9 cellular contexts compared by ENCODE assay signal in genomic region chr1:151968058-151968457, GRCh38. TPM values are rescaled to one million over a fixed set of nuclear protein-coding genes. Genes with fewer than 3 reads are reported as not detected.
A peak's percentile ranks its signal among the peaks of the same experiment; 100 is the strongest.
DNase-seq lines count a peak whose midpoint lies in the region; ATAC-seq and TF ChIP-seq lines count a peak whose summit lies in the region.
"Had no signal": no experiment of that assay in that cellular context is flagged by ENCODE, and none has a peak within 500 bp of the region (broad histone marks: within the 10 kb centered on the region; RNA-seq: fewer than 3 reads in every experiment).

No MANE protein-coding gene starts in this region.

- H3K4me3 ChIP-seq in CD4-positive, CD25-positive, alpha-beta regulatory T cell (ENCODE audit: low read depth, low read length), result no peak overlapping the region
- no peak overlapping the region for H3K4me3 ChIP-seq in suprapubic skin

- peaks cover 5% of the 10 kb centered on the region for H3K27me3 Mint-ChIP-seq in CD4-positive, CD25-positive, alpha-beta regulatory T cell

- no peak overlapping the region for H3K27ac ChIP-seq in CD4-positive, CD25-positive, alpha-beta regulatory T cell (ENCODE audit: insufficient read depth, low read length, poor library complexity, severe bottlenecking)
- no peak overlapping the region for H3K27ac ChIP-seq in suprapubic skin

- 36% methylated on average over 4 of the region's 4 CpGs for WGBS in suprapubic skin

- no peak for TF ChIP-seq POLR2A in suprapubic skin (IDR thresholded peaks at IDR 0.05)

- H3K36me3 Mint-ChIP-seq in CD4-positive, CD25-positive, alpha-beta regulatory T cell, result no peaks in the 10 kb centered on the region
- H3K36me3 Mint-ChIP-seq: IgD-negative memory B cell had no signal

- TF ChIP-seq EP300 in suprapubic skin (IDR thresholded peaks at IDR 0.05), result no peak

- no peaks in the 10 kb centered on the region for H3K27me3 ChIP-seq in CD4-positive, CD25-positive, alpha-beta regulatory T cell (ENCODE audit: control insufficient read depth, insufficient read depth, low read length)
- H3K27me3 ChIP-seq in suprapubic skin, result no peaks in the 10 kb centered on the region

- no peaks in the 10 kb centered on the region for H3K9me3 Mint-ChIP-seq in CD4-positive, CD25-positive, alpha-beta regulatory T cell
- H3K9me3 Mint-ChIP-seq: IgD-negative memory B cell had no signal

- peak; percentile 34 to 54 for TF ChIP-seq CTCF in suprapubic skin (IDR thresholded peaks at IDR 0.05)

- H3K36me3 ChIP-seq in CD4-positive, CD25-positive, alpha-beta regulatory T cell (ENCODE audit: control insufficient read depth, insufficient read depth, low read length), result no peaks in the 10 kb centered on the region
- H3K36me3 ChIP-seq in suprapubic skin, result no peaks in the 10 kb centered on the region

- peak; percentile 79 to 89 for ATAC-seq in CD4-positive, CD25-positive, alpha-beta regulatory T cell (ENCODE audit: low read depth in 2 of 2)
- ATAC-seq in SK-N-SH treated with all-trans-retinoic acid at 6 μM for 48 hours (peak; percentile 87), GM21447 (IDR thresholded peaks at IDR 0.05; ENCODE audit: unreplicated experiment) (no peak)

- no peaks in the 10 kb centered on the region for H3K9me3 ChIP-seq in CD4-positive, CD25-positive, alpha-beta regulatory T cell (ENCODE audit: control insufficient read depth in 2 of 2, low read length in 2 of 2)
- no peaks in the 10 kb centered on the region for H3K9me3 ChIP-seq in suprapubic skin

- no peak overlapping the region for H3K27ac Mint-ChIP-seq in CD4-positive, CD25-positive, alpha-beta regulatory T cell
- H3K27ac Mint-ChIP-seq: IgD-negative memory B cell had no signal

- H3K4me1 Mint-ChIP-seq in CD4-positive, CD25-positive, alpha-beta regulatory T cell, result peaks cover 8 to 22% (median 11%) of the 10 kb centered on the region in 4 donors

- peaks cover 8% of the 10 kb centered on the region for H3K4me1 ChIP-seq in CD4-positive, CD25-positive, alpha-beta regulatory T cell (ENCODE audit: control insufficient read depth, insufficient read depth, low read length, poor library complexity, severe bottlenecking)
- H3K4me1 ChIP-seq in suprapubic skin, result peaks cover 49% of the 10 kb centered on the region

- H3K4me3 Mint-ChIP-seq in CD4-positive, CD25-positive, alpha-beta regulatory T cell, result no peak overlapping the region

- peak; percentile 30 to 83 (median 75) for DNase-seq in CD4-positive, CD25-positive, alpha-beta regulatory T cell
- peak; percentile 41 for DNase-seq in HK-2 (ENCODE audit: unreplicated experiment)
- DNase-seq in astrocyte of the hippocampus (ENCODE audit: low read depth, low spot score), result peak; percentile 64
- DNase-seq in kidney glomerular epithelial cell (lab: John Stamatoyannopoulos, UW), result peak; percentile 23
- DNase-seq in suprapubic skin (ENCODE audit: low spot score in 2 of 2), result peak in 1 of 2 donors; percentile 58
- DNase-seq in NCI-H2107 (lab: John Stamatoyannopoulos, UW), result no peak

TF ChIP-seq in SK-N-SH treated with all-trans-retinoic acid at 6 μM for 48 hours, 23 proteins besides CTCF, POLR2A, EP300 and RAD21:
- no peak for TF ChIP-seq OSR1 (CRISPR knock-in tag; IDR thresholded peaks at IDR 0.05)
- no peak for TF ChIP-seq CREB5 (CRISPR knock-in tag; IDR thresholded peaks at IDR 0.05; ENCODE audit: low read depth)
- no peak for TF ChIP-seq PATZ1 (CRISPR knock-in tag; IDR thresholded peaks at IDR 0.05; ENCODE audit: borderline replicate concordance)
- TF ChIP-seq CSRNP3 (CRISPR knock-in tag; IDR thresholded peaks at IDR 0.05), result no peak
- TF ChIP-seq GLIS3 (CRISPR knock-in tag; IDR thresholded peaks at IDR 0.05), result no peak
- TF ChIP-seq SNAI2 (CRISPR knock-in tag; IDR thresholded peaks at IDR 0.05), result no peak
- no peak for TF ChIP-seq RARB (CRISPR knock-in tag; IDR thresholded peaks at IDR 0.05)
- no peak for TF ChIP-seq ZFP30 (CRISPR knock-in tag; IDR thresholded peaks at IDR 0.05)
- no peak for TF ChIP-seq TOX (CRISPR knock-in tag; IDR thresholded peaks at IDR 0.05; ENCODE audit: borderline replicate concordance)
- TF ChIP-seq TSHZ2 (CRISPR knock-in tag; IDR thresholded peaks at IDR 0.05), result no peak
- TF ChIP-seq BACH2 (CRISPR knock-in tag; IDR thresholded peaks at IDR 0.05; ENCODE audit: borderline replicate concordance), result no peak
- no peak for TF ChIP-seq ZNF8 (CRISPR knock-in tag; IDR thresholded peaks at IDR 0.05)
- TF ChIP-seq ARNTL (CRISPR knock-in tag; IDR thresholded peaks at IDR 0.05; ENCODE audit: borderline replicate concordance, low read depth), result no peak
TF ChIP-seq in SK-N-SH treated with all-trans-retinoic acid at 6 μM for 48 hours: peak in this region for 0.

RNA-seq across cellular contexts. Expression of gene S100A10, which starts 25.6 kb away (rescaled TPM):
- 405 TPM for total RNA-seq in CD4-positive, CD25-positive, alpha-beta regulatory T cell
- polyA plus RNA-seq in CD4-positive, CD25-positive, alpha-beta regulatory T cell, result 1,000 to 10,000 TPM; 1,242 to 1,844 (median 1,500) TPM
- 100 to 1,000 TPM; 109 to 247 (median 171) TPM for total RNA-seq in suprapubic skin

RNA-seq across cellular contexts. Expression of gene THEM4, which starts 58.7 kb away (rescaled TPM):
- total RNA-seq in CD4-positive, CD25-positive, alpha-beta regulatory T cell, result 69.5 TPM
- polyA plus RNA-seq in CD4-positive, CD25-positive, alpha-beta regulatory T cell, result 100 to 1,000 TPM in 3 of 4 donors, 10 to 100 TPM in 1; 99.1 to 146 (median 123) TPM
- total RNA-seq in suprapubic skin, result 10 to 100 TPM in 1 of 4 donors, 1 to 10 TPM in 3; 6.7 to 31.5 (median 8.9) TPM
